ENCODE assay signal across 8 cellular contexts in the genomic region with DNA sequence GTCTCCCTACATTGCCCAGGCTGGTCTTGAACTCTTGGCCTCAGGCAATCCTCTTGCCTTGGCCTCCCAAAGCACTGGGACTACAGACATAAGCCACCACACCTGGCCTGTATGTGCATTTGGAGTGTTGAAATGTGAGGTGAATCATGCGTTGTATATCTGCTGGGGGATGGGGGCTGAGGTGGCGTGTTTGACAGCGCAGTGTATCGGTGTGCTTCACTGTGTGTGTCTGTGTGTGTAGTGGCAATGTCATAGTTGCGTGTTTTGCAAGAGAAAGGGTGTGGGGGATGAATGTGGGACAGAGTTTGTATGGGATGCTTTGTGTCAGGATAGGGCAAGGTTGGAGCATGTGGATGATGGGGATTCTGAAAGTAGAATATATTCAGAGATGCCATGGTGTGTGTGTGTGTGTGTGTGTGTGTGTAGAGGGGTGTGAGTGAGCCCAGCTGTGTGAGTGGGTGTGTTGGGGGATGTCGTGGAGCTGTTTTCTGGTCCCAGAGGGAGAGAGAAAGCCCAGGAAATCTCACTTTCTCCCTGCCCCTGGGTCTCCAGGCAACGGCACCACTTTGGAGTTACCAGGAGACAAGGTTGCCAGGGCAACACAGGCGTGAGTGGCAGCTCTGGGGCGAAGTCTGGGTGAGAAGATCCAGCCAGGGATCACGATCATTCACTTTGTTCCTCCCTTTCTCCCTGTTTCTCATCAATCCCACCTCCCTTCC. TPM values are rescaled to one million over a fixed set of nuclear protein-coding genes. Genes with fewer than 3 reads are reported as not detected.
DNase-seq lines count a peak whose midpoint lies in the region; ATAC-seq lines count a peak whose summit lies in the region.

No MANE protein-coding gene starts in this region.

- peak overlapping the region in 1 of 2 donors; percentile 0 for H3K4me3 Mint-ChIP-seq in effector memory CD8-positive, alpha-beta T cell
- H3K4me3 Mint-ChIP-seq in T-helper 2 cell treated with Interferon-gamma antibody and Interleukin-4, amounts not matched to agents 5 μg/mL and 100 μg/mL, for 36 hours, result no peak overlapping the region

- H3K36me3 Mint-ChIP-seq in effector memory CD8-positive, alpha-beta T cell (ENCODE audit: insufficient read depth), result peaks cover 6% of the 10 kb centered on the region
- peaks cover 14% of the 10 kb centered on the region for H3K36me3 Mint-ChIP-seq in T-helper 2 cell treated with Interferon-gamma antibody and Interleukin-4, amounts not matched to agents 5 μg/mL and 100 μg/mL, for 36 hours (ENCODE audit: low read depth)

- DNase-seq in DMS79 treated with DMSO at 0.1 percent for 48 hours (lab: John Stamatoyannopoulos, UW), result peak; percentile 91
- peak; percentile 55 for DNase-seq in NCI-H1092 treated with DMSO at 0.1 percent for 48 hours (lab: John Stamatoyannopoulos, UW)
- peak; percentile 27 for DNase-seq in UCSD-AML1 (lab: John Stamatoyannopoulos, UW; ENCODE audit: unreplicated experiment)
- DNase-seq in myocyte (ENCODE audit: low read depth), result peak; percentile 7
- no peak for DNase-seq in effector memory CD8-positive, alpha-beta T cell
- DNase-seq in T-helper 2 cell treated with Interferon-gamma antibody and Interleukin-4, amounts not matched to agents 5 μg/mL and 100 μg/mL, for 36 hours (ENCODE audit: low spot score), result no peak

- H3K27me3 Mint-ChIP-seq in effector memory CD8-positive, alpha-beta T cell, result no peaks in the 10 kb centered on the region
- no peaks in the 10 kb centered on the region for H3K27me3 Mint-ChIP-seq in T-helper 2 cell treated with Interferon-gamma antibody and Interleukin-4, amounts not matched to agents 5 μg/mL and 100 μg/mL, for 36 hours (ENCODE audit: low read depth)

- ATAC-seq in effector memory CD8-positive, alpha-beta T cell (replicated peaks), result no peak
- ATAC-seq in HG03439 (IDR thresholded peaks at IDR 0.05; ENCODE audit: unreplicated experiment) (no peak), HG03521 (IDR thresholded peaks at IDR 0.05; ENCODE audit: unreplicated experiment) (no peak)

- no peak overlapping the region for H3K27ac Mint-ChIP-seq in effector memory CD8-positive, alpha-beta T cell
- H3K27ac Mint-ChIP-seq in T-helper 2 cell treated with Interferon-gamma antibody and Interleukin-4, amounts not matched to agents 5 μg/mL and 100 μg/mL, for 36 hours, result no peak overlapping the region

- no peaks in the 10 kb centered on the region for H3K9me3 Mint-ChIP-seq in effector memory CD8-positive, alpha-beta T cell
- H3K9me3 Mint-ChIP-seq in T-helper 2 cell treated with Interferon-gamma antibody and Interleukin-4, amounts not matched to agents 5 μg/mL and 100 μg/mL, for 36 hours, result no peaks in the 10 kb centered on the region

- H3K4me1 Mint-ChIP-seq in effector memory CD8-positive, alpha-beta T cell (ENCODE audit: low read depth in 2 of 2), result peaks cover 13 to 17% of the 10 kb centered on the region in 2 donors
- peaks cover 18% of the 10 kb centered on the region for H3K4me1 Mint-ChIP-seq in T-helper 2 cell treated with Interferon-gamma antibody and Interleukin-4, amounts not matched to agents 5 μg/mL and 100 μg/mL, for 36 hours (ENCODE audit: low read depth)

RNA-seq across cellular contexts. Expression of a gene that starts 1.1 kb away (rescaled TPM):
- total RNA-seq in myocyte, result 0.86 and 1.7 TPM in 2 replicates
- polyA plus RNA-seq in myocyte (2012), result 1.3 TPM

RNA-seq across cellular contexts. Expression of a gene that starts 10.8 kb away (rescaled TPM):
- total RNA-seq in myocyte, result 3.4 and 3.8 TPM in 2 replicates
- polyA plus RNA-seq in myocyte (2012), result 5.4 TPM

RNA-seq across cellular contexts. Expression of a gene that starts 18.1 kb away (rescaled TPM):
- total RNA-seq in myocyte, result 21.5 and 35.3 TPM in 2 replicates
- polyA plus RNA-seq in myocyte (2012), result 76.8 TPM

RNA-seq across cellular contexts. Expression of a gene that starts 27.0 kb away (rescaled TPM):
- 3.5 and 4.4 TPM in 2 replicates for total RNA-seq in myocyte
- 24.0 TPM for polyA plus RNA-seq in myocyte (2012)

RNA-seq across cellular contexts. Expression of a gene that starts 27.3 kb away (rescaled TPM):
- total RNA-seq in myocyte, result 256 and 374 TPM in 2 replicates
- polyA plus RNA-seq in myocyte (2012), result 119 TPM

Comparison
In these comparisons a context has a peak if more than half of its experiments do, and no peak if none do; other contexts are left out.
1. DNase-seq: peak in DMS79 treated with DMSO at 0.1 percent for 48 hours (single experiment), NCI-H1092 treated with DMSO at 0.1 percent for 48 hours (single experiment), UCSD-AML1 (single experiment) and myocyte (single experiment); none in effector memory CD8-positive, alpha-beta T cell (0 of 3) and T-helper 2 cell treated with Interferon-gamma antibody and Interleukin-4, amounts not matched to agents 5 μg/mL and 100 μg/mL, for 36 hours (single experiment).